In genomic region chr2:43196773-43197567, GRCh38 we compare ENCODE assay signal across 13 cellular contexts. TPM values are rescaled to one million over a fixed set of nuclear protein-coding genes. Genes with fewer than 3 reads are reported as not detected.
A peak's percentile ranks its signal among the peaks of the same experiment; 100 is the strongest.
DNase-seq lines count a peak whose midpoint lies in the region; ATAC-seq lines count a peak whose summit lies in the region.
"Had no signal": no experiment of that assay in that cellular context is flagged by ENCODE, and none has a peak within 500 bp of the region (broad histone marks: within the 10 kb centered on the region; RNA-seq: fewer than 3 reads in every experiment).

No MANE protein-coding gene starts in this region.

- CTCF ChIA-PET in activated CD4-positive, alpha-beta memory T cell treated with anti-CD3 and anti-CD28 coated beads for 36 hours (lab: Charles Lee) = interaction anchor here (0.8 to 1.2 kb wide), 3 partner anchors 27 to 68 kb away, joined by 3 read pairs; no protein-coding TSS in a partner anchor

- POLR2A ChIA-PET in activated CD4-positive, alpha-beta memory T cell treated with anti-CD3 and anti-CD28 coated beads for 36 hours (lab: Charles Lee) = interaction anchor here (0.6 to 1.7 kb wide), 2 partner anchors 23 to 56 kb away, joined by 3 to 7 read pairs; no protein-coding TSS in a partner anchor

- no peak for ATAC-seq in GM19328 (IDR thresholded peaks at IDR 0.05; ENCODE audit: unreplicated experiment)

- no peaks in the 10 kb centered on the region for H3K27me3 Mint-ChIP-seq in activated CD4-positive, alpha-beta memory T cell treated with anti-CD3 and anti-CD28 coated beads for 36 hours

- DNase-seq in stimulated activated CD4-positive, alpha-beta T cell treated with anti-CD3 and anti-CD28 coated beads, Interleukin-4, amount 100 ng/mL, for 24 hours = peak; percentile 36
- DNase-seq in stimulated activated CD4-positive, alpha-beta T cell treated with anti-CD3 and anti-CD28 coated beads, Interleukin-2, amount 100 ng/mL, for 48 hours = no peak
- DNase-seq in activated CD4-positive, alpha-beta memory T cell treated with anti-CD3 and anti-CD28 coated beads for 36 hours = no peak
- peak; percentile 59 for DNase-seq in left kidney (ENCODE audit: low read depth, low spot score)
- DNase-seq in DMS153 treated with DMSO at 0.1 percent for 48 hours (lab: John Stamatoyannopoulos, UW; ENCODE audit: unreplicated experiment) = no peak
- DNase-seq in SW480 (ENCODE audit: low spot score) = no peak
- DNase-seq in posterior cingulate gyrus = no peak
- DNase-seq: adrenal gland, C1 segment of cervical spinal cord, HFFc6, left ventricle myocardium inferior, testis had no signal

- H3K36me3 Mint-ChIP-seq in activated CD4-positive, alpha-beta memory T cell treated with anti-CD3 and anti-CD28 coated beads for 36 hours = no peaks in the 10 kb centered on the region

- no peak overlapping the region for H3K4me3 Mint-ChIP-seq in activated CD4-positive, alpha-beta memory T cell treated with anti-CD3 and anti-CD28 coated beads for 36 hours
- H3K4me3 Mint-ChIP-seq: HFFc6 had no signal

- peaks cover 56% of the 10 kb centered on the region for H3K4me1 Mint-ChIP-seq in activated CD4-positive, alpha-beta memory T cell treated with anti-CD3 and anti-CD28 coated beads for 36 hours (ENCODE audit: low read depth)

- peak overlapping the region; percentile 84 for H3K27ac Mint-ChIP-seq in activated CD4-positive, alpha-beta memory T cell treated with anti-CD3 and anti-CD28 coated beads for 36 hours
- H3K27ac Mint-ChIP-seq: HFFc6 had no signal

- H3K9me3 Mint-ChIP-seq in activated CD4-positive, alpha-beta memory T cell treated with anti-CD3 and anti-CD28 coated beads for 36 hours = no peaks in the 10 kb centered on the region
- H3K9me3 Mint-ChIP-seq: HFFc6 had no signal

- intact Hi-C loops in activated CD4-positive, alpha-beta memory T cell treated with anti-CD3 and anti-CD28 coated beads for 36 hours (cut with micrococcal nuclease) = no loop called here
- intact Hi-C loops in posterior cingulate gyrus (cut with DNase I) = no loop called here

RNA-seq across cellular contexts. Expression of gene ZFP36L2, which starts 29.4 kb away (rescaled TPM):
- 10 to 100 TPM; 78.4 to 79.8 TPM for total RNA-seq in activated CD4-positive, alpha-beta memory T cell treated with anti-CD3 and anti-CD28 coated beads for 36 hours

Comparison
In these comparisons a context has a peak if more than half of its experiments do, and no peak if none do; other contexts are left out.
1. DNase-seq: peak in stimulated activated CD4-positive, alpha-beta T cell treated with anti-CD3 and anti-CD28 coated beads, Interleukin-4, amount 100 ng/mL, for 24 hours (single experiment) and left kidney (single experiment); none in stimulated activated CD4-positive, alpha-beta T cell treated with anti-CD3 and anti-CD28 coated beads, Interleukin-2, amount 100 ng/mL, for 48 hours (0 of 2), activated CD4-positive, alpha-beta memory T cell treated with anti-CD3 and anti-CD28 coated beads for 36 hours (single experiment), DMS153 treated with DMSO at 0.1 percent for 48 hours (single experiment), SW480 (single experiment) and posterior cingulate gyrus (0 of 10).